Comparison of ENCODE assay signal across 8 cellular contexts in the genomic region with DNA sequence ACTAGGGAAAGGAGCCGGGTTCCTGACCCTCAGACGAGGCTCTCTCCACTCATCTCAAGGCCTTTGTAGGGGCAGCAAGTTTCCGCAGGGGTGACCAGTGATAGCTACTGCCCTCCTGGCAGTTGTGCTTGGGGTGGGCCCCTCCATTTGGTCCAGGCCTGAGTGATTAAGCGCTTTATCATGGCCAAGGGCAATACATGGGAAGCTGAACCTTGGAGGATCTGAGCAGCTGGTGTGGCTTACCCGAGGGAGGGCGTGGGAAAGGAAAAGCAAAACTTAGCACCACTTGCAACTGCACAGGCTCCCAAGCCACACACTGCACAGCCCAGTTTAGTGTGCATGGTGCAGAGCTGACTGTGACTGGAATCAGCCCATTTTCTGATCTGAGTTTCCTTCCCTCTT. TPM values are rescaled to one million over a fixed set of nuclear protein-coding genes. Genes with fewer than 3 reads are reported as not detected.
DNase-seq lines count a peak whose midpoint lies in the region; ATAC-seq and TF ChIP-seq lines count a peak whose summit lies in the region.

No MANE protein-coding gene starts in this region.

- H3K4me3 ChIP-seq in GM12865 (ENCODE audit: low read depth, low read length): no peak overlapping the region
- H3K4me3 ChIP-seq in HAP-1: no peak overlapping the region
- H3K4me3 ChIP-seq in hepatocyte: no peak overlapping the region

- H3K79me2 ChIP-seq in hepatocyte: peaks cover 15% of the 10 kb centered on the region

- peaks cover 9% of the 10 kb centered on the region for H3K27me3 Mint-ChIP-seq in T-helper 17 cell

- H3K4me2 ChIP-seq in hepatocyte: no peak overlapping the region

- no peak overlapping the region for H3K27ac Mint-ChIP-seq in T-helper 17 cell

- no peak for ATAC-seq in T-helper 17 cell

- H3K27me3 ChIP-seq in HAP-1 (ENCODE audit: low read depth) (no peaks in the 10 kb centered on the region), hepatocyte (no peaks in the 10 kb centered on the region)

- TF ChIP-seq CTCF in GM12865 (IDR thresholded peaks at IDR 0.05; ENCODE audit: insufficient read depth, low read depth, low read length, missing control alignments): no peak
- TF ChIP-seq CTCF in hepatocyte (IDR thresholded peaks at IDR 0.05; ENCODE audit: poor library complexity): no peak

- H3K4me1 Mint-ChIP-seq in T-helper 17 cell: peaks cover 15% of the 10 kb centered on the region

- no peaks in the 10 kb centered on the region for H3K36me3 ChIP-seq in HAP-1 (replicated peaks)
- H3K36me3 ChIP-seq in hepatocyte (replicated peaks; ENCODE audit: insufficient read depth, low read depth): no peaks in the 10 kb centered on the region

- 86% methylated on average over 6 of the region's 6 CpGs for WGBS in hepatocyte (ENCODE audit: low lambda C conversion rate, missing lambda C conversion rate)

- no peak overlapping the region for H2AFZ ChIP-seq in hepatocyte

- H3K36me3 Mint-ChIP-seq in T-helper 17 cell (ENCODE audit: low read depth): no peaks in the 10 kb centered on the region

- no peak overlapping the region for H3K27ac ChIP-seq in hepatocyte

- H4K20me1 ChIP-seq in hepatocyte (ENCODE audit: insufficient read depth, poor library complexity, severe bottlenecking): no peaks in the 10 kb centered on the region

- no peaks in the 10 kb centered on the region for H3K9me3 ChIP-seq in HAP-1
- H3K9me3 ChIP-seq in T-helper 17 cell (ENCODE audit: control insufficient read depth, low read length, poor library complexity, severe bottlenecking): no peaks in the 10 kb centered on the region
- no peaks in the 10 kb centered on the region for H3K9me3 ChIP-seq in hepatocyte (ENCODE audit: low read depth)

- in situ Hi-C loops in HAP-1 (cut with MboI; ENCODE audit: low sequenced_read_pairs): no loop called here

- DNase-seq in GM12865 (ENCODE audit: low read depth): peak; percentile 77
- DNase-seq in H4 (ENCODE audit: low spot score): peak; percentile 49
- DNase-seq in NOMO-1 (lab: John Stamatoyannopoulos, UW; ENCODE audit: unreplicated experiment in 2 of 2): peak; percentile 11 to 33
- peak; percentile 71 for DNase-seq in hepatic stellate cell (ENCODE audit: low spot score)
- no peak for DNase-seq in HAP-1 (ENCODE audit: low spot score in 2 of 2)
- DNase-seq in T-helper 17 cell: no peak
- DNase-seq in hepatocyte (ENCODE audit: low spot score): no peak
- DNase-seq in NCI-H510A (lab: John Stamatoyannopoulos, UW): no peak

- no peaks in the 10 kb centered on the region for H3K9me2 ChIP-seq in hepatocyte (replicated peaks; ENCODE audit: insufficient read depth)

- H3K4me1 ChIP-seq in HAP-1 (peaks cover 13% of the 10 kb centered on the region), hepatocyte (ENCODE audit: insufficient read depth) (peaks cover 5% of the 10 kb centered on the region)

- H3K4me3 Mint-ChIP-seq in T-helper 17 cell: no peak overlapping the region

RNA-seq across cellular contexts. Expression of a gene that starts 47.8 kb away (rescaled TPM):
- total RNA-seq in H4 (2014; rRNA removed; shearing (Covaris generic)): 31.6 and 44.6 TPM in 2 replicates
- 10 to 100 TPM; 25.4 to 65.6 TPM for total RNA-seq in T-helper 17 cell
- total RNA-seq in hepatocyte: 90.5 and 93.1 TPM in 2 replicates
- 175 and 178 TPM in 2 replicates for polyA plus RNA-seq in hepatocyte

Comparison
In these comparisons a context has a peak if more than half of its experiments do, and no peak if none do; other contexts are left out.
1. DNase-seq: peak in GM12865 (single experiment), H4 (single experiment), NOMO-1 (2 of 2) and hepatic stellate cell (single experiment); none in HAP-1 (0 of 2), T-helper 17 cell (0 of 3), hepatocyte (single experiment) and NCI-H510A (single experiment).